In the genomic region with DNA sequence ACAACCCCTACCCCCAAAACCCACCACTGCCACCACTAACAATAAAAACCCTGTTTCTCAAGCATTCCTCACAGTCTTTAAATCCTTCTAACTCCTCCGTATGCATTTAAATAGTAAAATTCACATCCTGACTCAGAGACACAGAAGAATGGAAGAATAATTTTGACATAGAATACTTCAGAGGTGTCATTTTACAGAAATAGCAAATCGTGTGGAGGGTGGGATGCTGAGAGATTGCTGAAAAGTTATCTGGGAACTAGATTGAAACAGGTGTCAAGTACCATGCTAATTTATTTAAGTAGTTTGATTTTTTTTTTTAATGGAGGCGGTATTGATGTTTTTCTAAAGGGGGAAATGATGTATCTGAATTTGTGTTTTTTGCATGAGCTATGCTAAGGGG, we compare ENCODE assay signal across 1 cellular context.
TF ChIP-seq lines count a peak whose summit lies in the region.

No MANE protein-coding gene starts in this region.

TF ChIP-seq in WTC11, 78 proteins besides CTCF, POLR2A, EP300 and RAD21 (continued from another document):
- TF ChIP-seq, protein P1, sequence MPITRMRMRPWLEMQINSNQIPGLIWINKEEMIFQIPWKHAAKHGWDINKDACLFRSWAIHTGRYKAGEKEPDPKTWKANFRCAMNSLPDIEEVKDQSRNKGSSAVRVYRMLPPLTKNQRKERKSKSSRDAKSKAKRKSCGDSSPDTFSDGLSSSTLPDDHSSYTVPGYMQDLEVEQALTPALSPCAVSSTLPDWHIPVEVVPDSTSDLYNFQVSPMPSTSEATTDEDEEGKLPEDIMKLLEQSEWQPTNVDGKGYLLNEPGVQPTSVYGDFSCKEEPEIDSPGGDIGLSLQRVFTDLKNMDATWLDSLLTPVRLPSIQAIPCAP (CRISPR knock-in tag; IDR thresholded peaks at IDR 0.05): no peak
- TF ChIP-seq JAZF1 (CRISPR knock-in tag; IDR thresholded peaks at IDR 0.05): no peak
- TF ChIP-seq, protein P2, sequence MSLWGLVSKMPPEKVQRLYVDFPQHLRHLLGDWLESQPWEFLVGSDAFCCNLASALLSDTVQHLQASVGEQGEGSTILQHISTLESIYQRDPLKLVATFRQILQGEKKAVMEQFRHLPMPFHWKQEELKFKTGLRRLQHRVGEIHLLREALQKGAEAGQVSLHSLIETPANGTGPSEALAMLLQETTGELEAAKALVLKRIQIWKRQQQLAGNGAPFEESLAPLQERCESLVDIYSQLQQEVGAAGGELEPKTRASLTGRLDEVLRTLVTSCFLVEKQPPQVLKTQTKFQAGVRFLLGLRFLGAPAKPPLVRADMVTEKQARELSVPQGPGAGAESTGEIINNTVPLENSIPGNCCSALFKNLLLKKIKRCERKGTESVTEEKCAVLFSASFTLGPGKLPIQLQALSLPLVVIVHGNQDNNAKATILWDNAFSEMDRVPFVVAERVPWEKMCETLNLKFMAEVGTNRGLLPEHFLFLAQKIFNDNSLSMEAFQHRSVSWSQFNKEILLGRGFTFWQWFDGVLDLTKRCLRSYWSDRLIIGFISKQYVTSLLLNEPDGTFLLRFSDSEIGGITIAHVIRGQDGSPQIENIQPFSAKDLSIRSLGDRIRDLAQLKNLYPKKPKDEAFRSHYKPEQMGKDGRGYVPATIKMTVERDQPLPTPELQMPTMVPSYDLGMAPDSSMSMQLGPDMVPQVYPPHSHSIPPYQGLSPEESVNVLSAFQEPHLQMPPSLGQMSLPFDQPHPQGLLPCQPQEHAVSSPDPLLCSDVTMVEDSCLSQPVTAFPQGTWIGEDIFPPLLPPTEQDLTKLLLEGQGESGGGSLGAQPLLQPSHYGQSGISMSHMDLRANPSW (CRISPR knock-in tag; conservative IDR thresholded peaks at IDR 0.05; ENCODE audit: low read depth): no peak
- TF ChIP-seq JUN (CRISPR knock-in tag; IDR thresholded peaks at IDR 0.05): no peak
